In the genomic region with DNA sequence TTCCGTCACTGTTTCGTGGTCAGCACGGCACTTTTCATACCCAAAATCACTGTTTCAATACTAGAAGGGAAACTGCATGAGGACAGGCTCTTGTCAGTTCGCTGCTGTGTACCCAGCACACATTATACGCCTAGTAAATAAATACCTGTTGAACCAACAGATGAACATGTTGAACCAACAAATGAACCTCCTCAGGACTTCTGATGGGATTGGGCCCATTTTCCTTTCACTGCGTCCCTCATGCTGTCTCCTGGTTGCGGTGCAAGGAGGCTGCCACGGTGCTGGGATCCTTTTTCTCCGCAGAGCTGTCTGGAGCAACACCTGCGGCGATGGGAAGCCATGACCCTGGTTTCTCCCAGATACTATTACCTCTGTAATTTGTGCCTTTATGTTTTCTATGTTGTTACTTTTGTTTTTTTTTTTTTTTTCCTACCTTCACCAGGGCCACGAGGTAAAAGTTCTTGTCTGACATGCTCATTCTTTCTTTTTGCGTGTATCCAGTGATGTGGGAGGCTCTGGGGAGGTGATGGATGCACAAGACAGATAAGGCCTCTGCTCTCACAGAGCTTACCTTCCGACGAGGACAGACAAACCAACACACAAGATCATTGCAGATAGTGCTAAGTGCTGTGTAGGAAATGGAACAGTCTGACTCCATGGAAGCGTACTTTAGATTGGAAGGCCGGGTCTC, we compare ENCODE assay signal across 8 cellular contexts. TPM values are rescaled to one million over a fixed set of nuclear protein-coding genes. Genes with fewer than 3 reads are reported as not detected.
A peak's percentile ranks its signal among the peaks of the same experiment; 100 is the strongest.
DNase-seq lines count a peak whose midpoint lies in the region; ATAC-seq and TF ChIP-seq lines count a peak whose summit lies in the region.

No MANE protein-coding gene starts in this region.

- no peak for DNase-seq in AG10803 (ENCODE audit: low read depth)
- DNase-seq in coronary artery (ENCODE audit: low spot score), result no peak
- DNase-seq in naive thymus-derived CD4-positive, alpha-beta T cell, result no peak
- DNase-seq in NCI-H1048 (lab: John Stamatoyannopoulos, UW), result no peak
- no peak for DNase-seq in germinal center (ENCODE audit: low spot score)
- DNase-seq in NCI-H69 (lab: John Stamatoyannopoulos, UW), result no peak
- no peak for DNase-seq in NCI-H1436 treated with DMSO at 0.1 percent for 48 hours (lab: John Stamatoyannopoulos, UW)

- POLR2A ChIA-PET in naive thymus-derived CD4-positive, alpha-beta T cell (lab: Charles Lee), result interaction anchor here (0.6 to 1.8 kb wide), 5 partner anchors 18 to 261 kb away, joined by 3 to 26 read pairs (median 5); a partner anchor contains a TSS

- intact Hi-C loops in naive thymus-derived CD4-positive, alpha-beta T cell (cut with micrococcal nuclease), result loop anchor here (1.0 to 5.0 kb wide), 15 partner anchors 18 to 1922 kb away; a partner anchor contains a TSS

- H3K36me3 Mint-ChIP-seq in naive thymus-derived CD4-positive, alpha-beta T cell, result peaks cover 0 to 28% (median 11%) of the 10 kb centered on the region in 5 donors

- peak overlapping the region; percentile 94 to 96 for H3K27ac ChIP-seq in coronary artery
- peak overlapping the region; percentile 100 for H3K27ac ChIP-seq in naive thymus-derived CD4-positive, alpha-beta T cell (ENCODE audit: low read depth, low read length)

- peaks cover 0 to 5% (median 0%) of the 10 kb centered on the region in 5 donors for H3K27me3 Mint-ChIP-seq in naive thymus-derived CD4-positive, alpha-beta T cell

- peak overlapping the region; percentile 84 to 99 (median 97) for H3K27ac Mint-ChIP-seq in naive thymus-derived CD4-positive, alpha-beta T cell

- peaks cover 60% of the 10 kb centered on the region for H3K79me2 ChIP-seq in Loucy (ENCODE audit: insufficient read depth, low read length)

- H3K27me3 ChIP-seq in Loucy (ENCODE audit: insufficient read depth, low read length, poor library complexity, severe bottlenecking), result peaks cover 7% of the 10 kb centered on the region
- no peaks in the 10 kb centered on the region for H3K27me3 ChIP-seq in naive thymus-derived CD4-positive, alpha-beta T cell (ENCODE audit: control insufficient read depth in 2 of 2, insufficient read depth in 2 of 2, low read length in 2 of 2)

- H3K9ac ChIP-seq in Loucy (ENCODE audit: low read depth, low read length, poor library complexity, severe bottlenecking), result peak overlapping the region; percentile 96

- no peaks in the 10 kb centered on the region for H3F3A ChIP-seq in Loucy (ENCODE audit: low read depth)

- CTCF ChIA-PET in naive thymus-derived CD4-positive, alpha-beta T cell (lab: Charles Lee), result interaction anchor here (0.7 kb wide), 1 partner anchor 155 kb away, joined by 3 read pairs; no protein-coding TSS in a partner anchor

- H2AFZ ChIP-seq in Loucy (ENCODE audit: low read length), result no peak overlapping the region

- H3K9me3 ChIP-seq in Loucy (ENCODE audit: insufficient read depth, low read depth, low read length), result no peaks in the 10 kb centered on the region
- H3K9me3 ChIP-seq in naive thymus-derived CD4-positive, alpha-beta T cell (ENCODE audit: control insufficient read depth in 2 of 3, low read length in 3 of 3), result no peaks in the 10 kb centered on the region

- H3K4me1 Mint-ChIP-seq in naive thymus-derived CD4-positive, alpha-beta T cell, result peaks cover 33 to 54% (median 49%) of the 10 kb centered on the region in 7 donors

- H4K20me1 ChIP-seq in Loucy (ENCODE audit: insufficient read depth, low read length, poor library complexity, severe bottlenecking), result peaks cover 56% of the 10 kb centered on the region

- H3K36me3 ChIP-seq in Loucy (ENCODE audit: insufficient read depth, low read length), result no peaks in the 10 kb centered on the region
- H3K36me3 ChIP-seq in naive thymus-derived CD4-positive, alpha-beta T cell (ENCODE audit: control insufficient read depth in 2 of 3, insufficient read depth in 3 of 3, low read length in 3 of 3), result no peaks in the 10 kb centered on the region

- no peak for ATAC-seq in naive thymus-derived CD4-positive, alpha-beta T cell

- peaks cover 56% of the 10 kb centered on the region for H3K4me1 ChIP-seq in Loucy (ENCODE audit: insufficient read depth, low read length, poor library complexity, severe bottlenecking)
- peaks cover 17 to 28% of the 10 kb centered on the region in 2 donors for H3K4me1 ChIP-seq in naive thymus-derived CD4-positive, alpha-beta T cell (ENCODE audit: control insufficient read depth in 2 of 2, insufficient read depth in 2 of 2, low read length in 2 of 2)

- H3K4me3 Mint-ChIP-seq in naive thymus-derived CD4-positive, alpha-beta T cell, result peak overlapping the region; percentile 82 to 100 (median 96)

- no peaks in the 10 kb centered on the region for H3K9me2 ChIP-seq in Loucy (replicated peaks; ENCODE audit: low read depth, low read length)

- peaks cover 0 to 2% (median 0%) of the 10 kb centered on the region in 11 donors for H3K9me3 Mint-ChIP-seq in naive thymus-derived CD4-positive, alpha-beta T cell

- H3K4me3 ChIP-seq in AG10803 (ENCODE audit: low read length), result peak overlapping the region; percentile 93
- peak overlapping the region; percentile 94 for H3K4me3 ChIP-seq in Loucy (ENCODE audit: low read length, poor library complexity, severe bottlenecking)
- H3K4me3 ChIP-seq in coronary artery, result peak overlapping the region; percentile 94
- H3K4me3 ChIP-seq in naive thymus-derived CD4-positive, alpha-beta T cell (ENCODE audit: low read length), result peak overlapping the region; percentile 77

- TF ChIP-seq CTCF in AG10803 (conservative IDR thresholded peaks at IDR 0.05; ENCODE audit: low read length), result no peak
- no peak for TF ChIP-seq CTCF in Loucy (conservative IDR thresholded peaks at IDR 0.05; ENCODE audit: low read length)
- no peak for TF ChIP-seq CTCF in coronary artery (IDR thresholded peaks at IDR 0.05)

- peak overlapping the region; percentile 96 for H3K4me2 ChIP-seq in Loucy (ENCODE audit: low read depth, low read length, poor library complexity, severe bottlenecking)

RNA-seq across cellular contexts. Expression of a gene that starts 1.1 kb away (rescaled TPM):
- 10 to 100 TPM; 23.0 to 37.0 (median 27.6) TPM for total RNA-seq in naive thymus-derived CD4-positive, alpha-beta T cell
- 10 to 100 TPM; 21.9 to 24.3 TPM for polyA plus RNA-seq in naive thymus-derived CD4-positive, alpha-beta T cell
